ENCODE assay signal across 8 cellular contexts in genomic region chr17:77445030-77445907, GRCh38.
DNase-seq lines count a peak whose midpoint lies in the region; ATAC-seq and TF ChIP-seq lines count a peak whose summit lies in the region.

No MANE protein-coding gene starts in this region.

- WGBS in psoas muscle, 3 donors = 34 to 48% (median 39%) methylated on average over 17 of the region's 17 CpGs

- peaks cover 66% of the 10 kb centered on the region for H3K4me1 ChIP-seq in fibroblast of lung (ENCODE audit: control insufficient read depth, extremely low read depth, insufficient read depth, low read length)
- H3K4me1 ChIP-seq in psoas muscle = peaks cover 32% of the 10 kb centered on the region

- no peaks in the 10 kb centered on the region for H3K27me3 ChIP-seq in AG04450 (ENCODE audit: control insufficient read depth, insufficient read depth, low read length)
- no peaks in the 10 kb centered on the region for H3K27me3 ChIP-seq in fibroblast of lung (ENCODE audit: control insufficient read depth, insufficient read depth, low read length)
- no peaks in the 10 kb centered on the region for H3K27me3 ChIP-seq in psoas muscle (ENCODE audit: insufficient read depth in 3 of 3, low read length in 2 of 3)

- H2AFZ ChIP-seq in fibroblast of lung (ENCODE audit: low read length) = no peak overlapping the region

- H3K9ac ChIP-seq in fibroblast of lung (ENCODE audit: insufficient read depth, low read length) = peak overlapping the region; percentile 68

- TF ChIP-seq CTCF in AG04450 (IDR thresholded peaks at IDR 0.05; ENCODE audit: low read depth, low read length) (no peak), fibroblast of lung (conservative IDR thresholded peaks at IDR 0.05 in 1 of 2, IDR thresholded peaks at IDR 0.05 in 1 of 2; ENCODE audit: low read depth in 1 of 2, low read length in 2 of 2) (no peak), psoas muscle (IDR thresholded peaks at IDR 0.05) (no peak)

- H3K27ac ChIP-seq in AG04450 (ENCODE audit: low read depth, low read length) (peak overlapping the region; percentile 92), fibroblast of lung (ENCODE audit: insufficient read depth, low read length) (peak overlapping the region; percentile 92), psoas muscle (peak overlapping the region; percentile 46)

- in situ Hi-C loops in KBM-7 (cut with MboI; ENCODE audit: low pct_unique_long_range_greater_than_20kb, low sequenced_read_pairs) = no loop called here

- no peaks in the 10 kb centered on the region for H4K20me1 ChIP-seq in fibroblast of lung (ENCODE audit: control insufficient read depth, extremely low read depth, insufficient read depth, low read length)

- POLR2A ChIA-PET in AG04450 (lab: Yijun Ruan, JAX) = interaction anchor here (0.7 to 3.2 kb wide), 11 partner anchors 10 to 513 kb away, joined by 3 to 12 read pairs (median 5); partner anchors contain the start of gene TNRC6C

- ATAC-seq in psoas muscle = peak; percentile 32 to 52 (median 44)

- no peak overlapping the region for H3K4me3 ChIP-seq in AG04450 (ENCODE audit: low read depth, low read length)
- peak overlapping the region in 1 of 4 experiments; percentile 3 for H3K4me3 ChIP-seq in fibroblast of lung (replicated peaks in 1 of 4; ENCODE audit: control extremely low read depth in 1 of 4, insufficient read depth in 1 of 4, low read depth in 3 of 4, low read length in 4 of 4)
- no peak overlapping the region for H3K4me3 ChIP-seq in psoas muscle

- H3K36me3 ChIP-seq in fibroblast of lung (ENCODE audit: control insufficient read depth, insufficient read depth, low read length) = no peaks in the 10 kb centered on the region
- H3K36me3 ChIP-seq in psoas muscle (ENCODE audit: insufficient read depth in 1 of 2, low read depth in 1 of 2) = no peaks in the 10 kb centered on the region

- peaks cover 87% of the 10 kb centered on the region for H3K79me2 ChIP-seq in fibroblast of lung (ENCODE audit: control insufficient read depth, insufficient read depth, low read length)

- H3K9me3 ChIP-seq in AG04450 (ENCODE audit: control insufficient read depth, insufficient read depth, low read length) (no peaks in the 10 kb centered on the region), fibroblast of lung (ENCODE audit: control insufficient read depth, insufficient read depth, low read depth, low read length) (no peaks in the 10 kb centered on the region), psoas muscle (no peaks in the 10 kb centered on the region)

- intact Hi-C loops in psoas muscle (cut with DNase I) = no loop called here

- DNase-seq in AG04450 (ENCODE audit: low read depth, low spot score) (no peak), GM19238 (ENCODE audit: insufficient read length, low spot score) (peak; percentile 72), KBM-7 (peak; percentile 91), fibroblast of lung (ENCODE audit: low read depth in 2 of 2) (peak; percentile 68 to 91), psoas muscle (peak; percentile 61 to 76), ureter (ENCODE audit: low spot score) (no peak), NCI-H2227 (lab: John Stamatoyannopoulos, UW; ENCODE audit: unreplicated experiment) (no peak)
- DNase-seq in activated CD8-positive, alpha-beta memory T cell treated with anti-CD3 and anti-CD28 coated beads, Interleukin-2, amount 50 U/mL, for 4 hours = peak; percentile 74

- H3K4me2 ChIP-seq in fibroblast of lung (ENCODE audit: extremely low read depth, insufficient read depth, low read length) = peak overlapping the region; percentile 88

- CTCF ChIA-PET in AG04450 (lab: Charles Lee) = interaction anchor here (3.1 kb wide), 1 partner anchor 16 kb away, joined by 16 read pairs; no protein-coding TSS in a partner anchor

Comparison
In these comparisons a context has a peak if more than half of its experiments do, and no peak if none do; other contexts are left out.
1. DNase-seq: peak in GM19238 (single experiment), KBM-7 (single experiment), activated CD8-positive, alpha-beta memory T cell treated with anti-CD3 and anti-CD28 coated beads, Interleukin-2, amount 50 U/mL, for 4 hours (single experiment), fibroblast of lung (2 of 2) and psoas muscle (2 of 2); none in AG04450 (single experiment), ureter (single experiment) and NCI-H2227 (single experiment).
2. Peak in every context shown above with its lines, with median percentiles within 50 percentile points of each other: H3K27ac ChIP-seq.